In the genomic region with DNA sequence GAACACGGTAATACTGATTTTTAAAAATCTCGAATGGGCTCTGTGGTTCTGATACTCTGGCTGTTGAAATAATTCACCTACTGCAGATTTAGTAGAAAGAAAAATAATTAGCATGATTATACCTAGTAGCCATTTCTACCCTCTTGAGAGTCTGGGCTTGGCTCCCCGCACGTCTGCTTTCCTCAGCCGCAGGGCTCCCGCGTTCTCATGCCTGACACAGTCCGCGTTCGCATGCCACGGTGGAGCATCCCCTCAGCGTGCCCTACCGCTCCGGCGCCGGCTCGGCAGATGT, we compare ENCODE assay signal across 8 cellular contexts. TPM values are rescaled to one million over a fixed set of nuclear protein-coding genes. Genes with fewer than 3 reads are reported as not detected.
DNase-seq lines count a peak whose midpoint lies in the region; ATAC-seq and TF ChIP-seq lines count a peak whose summit lies in the region.

No MANE protein-coding gene starts in this region.

- H3K9me3 ChIP-seq in SJSA1 (replicated peaks) (no peaks in the 10 kb centered on the region), esophagus squamous epithelium (no peaks in the 10 kb centered on the region), prostate gland (no peaks in the 10 kb centered on the region)

- TF ChIP-seq CTCF in GM12865 (IDR thresholded peaks at IDR 0.05; ENCODE audit: insufficient read depth, low read depth, low read length, missing control alignments) (no peak), esophagus squamous epithelium (IDR thresholded peaks at IDR 0.05) (no peak), prostate gland (IDR thresholded peaks at IDR 0.05) (no peak)

- H3K4me3 ChIP-seq in GM12865 (ENCODE audit: low read depth, low read length) (peak overlapping the region; percentile 87), SJSA1 (peak overlapping the region; percentile 78), esophagus squamous epithelium (peak overlapping the region; percentile 93 to 96 (median 94)), prostate gland (peak overlapping the region; percentile 92 to 99)

- WGBS in esophagus squamous epithelium, 2 donors: 0% methylated on average over 7 to 8 of the region's 17 CpGs
- whole genome bisulfite sequencing in prostate gland: 0% methylated on average over 17 of the region's 17 CpGs

- TF ChIP-seq POLR2A in esophagus squamous epithelium (IDR thresholded peaks at IDR 0.05): no peak
- no peak for TF ChIP-seq POLR2A in prostate gland (IDR thresholded peaks at IDR 0.05)

- H3K27me3 ChIP-seq in SJSA1 (replicated peaks) (no peaks in the 10 kb centered on the region), esophagus squamous epithelium (no peaks in the 10 kb centered on the region), prostate gland (replicated peaks; ENCODE audit: insufficient read depth) (no peaks in the 10 kb centered on the region)

- H3K4me1 ChIP-seq in SJSA1 (replicated peaks): peaks cover 20% of the 10 kb centered on the region
- peaks cover under 1 to 44% (median 6%) of the 10 kb centered on the region in 3 donors for H3K4me1 ChIP-seq in esophagus squamous epithelium
- no peaks in the 10 kb centered on the region for H3K4me1 ChIP-seq in prostate gland (replicated peaks)

- peak overlapping the region; percentile 69 for H3K27ac ChIP-seq in SJSA1
- H3K27ac ChIP-seq in esophagus squamous epithelium: peak overlapping the region; percentile 100
- peak overlapping the region; percentile 100 for H3K27ac ChIP-seq in prostate gland

- DNase-seq in GM12865 (ENCODE audit: low read depth) (no peak), SJSA1 (ENCODE audit: low read depth in 1 of 2, low spot score in 2 of 2) (no peak), esophagus squamous epithelium (lab: John Stamatoyannopoulos, UW) (no peak), prostate gland (ENCODE audit: low spot score) (no peak), NCI-H1105 (lab: John Stamatoyannopoulos, UW) (no peak), HEK293T (ENCODE audit: extremely low spot score) (no peak), COLO668 (lab: John Stamatoyannopoulos, UW; ENCODE audit: unreplicated experiment) (no peak)

- CTCF ChIA-PET in HEK293T (lab: Yijun Ruan, JAX): no interaction called here

- intact Hi-C loops in esophagus squamous epithelium (cut with DNase I) (no loop called here), prostate gland (cut with DNase I) (loop anchor here (5.0 to 10.0 kb wide), 2 partner anchors 221 to 1178 kb away; partner anchors contain the start of genes IL6ST and MIER3)

- POLR2A ChIA-PET in HEK293T (lab: Yijun Ruan, JAX): interaction anchor here (1.4 kb wide), 2 partner anchors 222 to 264 kb away, joined by 3 to 8 read pairs; partner anchors contain the start of gene SETD9

- no peak for ATAC-seq in HG03439 (IDR thresholded peaks at IDR 0.05; ENCODE audit: unreplicated experiment)

- H3K36me3 ChIP-seq in SJSA1 (peaks cover 30% of the 10 kb centered on the region), esophagus squamous epithelium (no peaks in the 10 kb centered on the region), prostate gland (no peaks in the 10 kb centered on the region)

TF ChIP-seq in HEK293T, 16 proteins besides CTCF, POLR2A, EP300 and RAD21:
- no peak for TF ChIP-seq TARDBP (IDR thresholded peaks at IDR 0.05)
- no peak for TF ChIP-seq ZNF384 (IDR thresholded peaks at IDR 0.05)
- no peak for TF ChIP-seq SP1 (IDR thresholded peaks at IDR 0.05)
- no peak for TF ChIP-seq FOXK2 (IDR thresholded peaks at IDR 0.05)
- TF ChIP-seq ELF4 (IDR thresholded peaks at IDR 0.05): no peak
- no peak for TF ChIP-seq ARNT (IDR thresholded peaks at IDR 0.05)
- TF ChIP-seq LEF1 (IDR thresholded peaks at IDR 0.05; ENCODE audit: borderline replicate concordance): no peak
- TF ChIP-seq PKNOX1 (IDR thresholded peaks at IDR 0.05): no peak
- no peak for TF ChIP-seq FOXM1 (IDR thresholded peaks at IDR 0.05; ENCODE audit: borderline replicate concordance)
- TF ChIP-seq HDGF (IDR thresholded peaks at IDR 0.05; ENCODE audit: borderline replicate concordance): no peak
- TF ChIP-seq SUZ12 (IDR thresholded peaks at IDR 0.05): no peak
- TF ChIP-seq FOXA1 (IDR thresholded peaks at IDR 0.05): no peak
- no peak for TF ChIP-seq BHLHE40 (IDR thresholded peaks at IDR 0.05; ENCODE audit: borderline replicate concordance)
- no peak for TF ChIP-seq NFRKB (IDR thresholded peaks at IDR 0.05)
- no peak; the same call in none of the 2 replicates for TF ChIP-seq L3MBTL2 (conservative IDR thresholded peaks at IDR 0.05)
- no peak for TF ChIP-seq CTBP1 (IDR thresholded peaks at IDR 0.05; ENCODE audit: borderline replicate concordance)

RNA-seq across cellular contexts. Expression of gene GPBP1, which starts 0.9 kb away (rescaled TPM):
- total RNA-seq in SJSA1 (2014; rRNA removed; shearing (Covaris generic)): 69.3 and 77.7 TPM in 2 replicates
- total RNA-seq in esophagus squamous epithelium (10 to 100 TPM; 27.4 to 64.3 (median 43.2) TPM), prostate gland (10 to 100 TPM; 63.4 to 84.6 TPM)
